In genomic region chr5:134046330-134046729, GRCh38 we compare ENCODE assay signal across 31 cellular contexts.
"Had no signal": no experiment of that assay in that cellular context is flagged by ENCODE, and none has a peak within 500 bp of the region (broad histone marks: within the 10 kb centered on the region; RNA-seq: fewer than 3 reads in every experiment).

No MANE protein-coding gene starts in this region.

- H3K4me3 ChIP-seq: adrenal gland, body of pancreas, PC-9, SJCRH30, SK-N-MC had no signal

- H3K27me3 ChIP-seq: adrenal gland, body of pancreas, SJCRH30 had no signal

- H3K9me3 ChIP-seq: adrenal gland, body of pancreas, SJCRH30 had no signal

- H3K4me2 ChIP-seq: PC-9 had no signal

- H3K27ac ChIP-seq: adrenal gland, PC-9, SJCRH30, SK-N-MC had no signal

- H3K4me3 Mint-ChIP-seq: activated CD4-positive, alpha-beta T cell treated with anti-CD3 and anti-CD28 coated beads for 36 hours; activated CD4-positive, alpha-beta T cell treated with anti-CD3 and anti-CD28 coated beads, Interleukin-2, amount 10 ng/mL, durations not matched to agents 7 days and 5 days; activated CD8-positive, alpha-beta T cell treated with anti-CD3 and anti-CD28 coated beads, Interleukin-2, amount 10 ng/mL, durations not matched to agents 7 days and 5 days; activated naive CD4-positive, alpha-beta T cell treated with anti-CD3 and anti-CD28 coated beads, Interleukin-2, amount 50 U/mL, for 24 hours; activated T-cell treated with anti-CD3 and anti-CD28 coated beads, Interleukin-2, amount 50 U/mL, for 24 hours; T-helper 2 cell treated with Interferon-gamma antibody and Interleukin-4, amounts not matched to agents 5 μg/mL and 100 μg/mL, for 36 hours; WTC11 had no signal

- DNase-seq: activated CD4-positive, alpha-beta T cell treated with anti-CD3 and anti-CD28 coated beads for 36 hours; activated CD4-positive, alpha-beta T cell treated with anti-CD3 and anti-CD28 coated beads, Interleukin-2, amount 10 ng/mL, durations not matched to agents 7 days and 5 days; activated CD4-positive, alpha-beta T cell treated with anti-CD3 and anti-CD28 coated beads, Interleukin-2, amount 50 U/mL, for 48 hours; activated CD8-positive, alpha-beta T cell treated with anti-CD3 and anti-CD28 coated beads, Interleukin-2, amount 10 ng/mL, durations not matched to agents 7 days and 5 days; activated gamma-delta T cell; activated naive CD4-positive, alpha-beta T cell treated with Interleukin-2 at 50 U/mL for 16 hours; activated T-cell treated with anti-CD3 and anti-CD28 coated beads, Interleukin-2, amount 50 U/mL, for 24 hours; adrenal gland; caudate nucleus; cerebellar nuclear complex; KG1; MM.1S; NCI-H1092 treated with DMSO at 0.1 percent for 48 hours; NCI-H187; NCI-H2029 treated with DMSO at 0.1 percent for 48 hours; NCI-H2107; NCI-H2171; NCI-H510A; NCI-H526; NCI-H748 treated with DMSO at 0.1 percent for 48 hours; NK-92 treated with Interleukin-12 subunit alpha and Interleukin-12 subunit beta, amount 100 ng/mL, for 24 hours; PC-9; SHP77; SJCRH30 had no signal

- ATAC-seq: activated CD4-positive, alpha-beta T cell treated with anti-CD3 and anti-CD28 coated beads for 36 hours; activated CD4-positive, CD25-positive, alpha-beta regulatory T cell treated with anti-CD3 and anti-CD28 coated beads, Interleukin-2, amount 50 U/mL, for 24 hours; activated CD8-positive, alpha-beta T cell treated with anti-CD3 and anti-CD28 coated beads, Interleukin-2, amount 10 ng/mL, durations not matched to agents 7 days and 5 days had no signal

- H3K9me3 Mint-ChIP-seq: activated CD4-positive, alpha-beta T cell treated with anti-CD3 and anti-CD28 coated beads, Interleukin-2, amount 10 ng/mL, durations not matched to agents 7 days and 5 days; activated naive CD4-positive, alpha-beta T cell treated with anti-CD3 and anti-CD28 coated beads, Interleukin-2, amount 50 U/mL, for 24 hours; activated T-cell treated with anti-CD3 and anti-CD28 coated beads, Interleukin-2, amount 50 U/mL, for 24 hours; activated T-helper 2 cell treated with anti-CD3 and anti-CD28 coated beads, Interferon-gamma antibody, Interleukin-2, Interleukin-4, amounts not matched to agents 10 μg/mL and 5 μg/mL and 100 μg/mL, durations not matched to agents 14 hours and 24 hours and 36 hours; T-helper 2 cell treated with Interferon-gamma antibody and Interleukin-4, amounts not matched to agents 5 μg/mL and 100 μg/mL, for 36 hours; WTC11 had no signal

- H3K27ac Mint-ChIP-seq: activated CD4-positive, alpha-beta T cell treated with anti-CD3 and anti-CD28 coated beads for 36 hours; activated CD4-positive, alpha-beta T cell treated with anti-CD3 and anti-CD28 coated beads, Interleukin-2, amount 10 ng/mL, durations not matched to agents 7 days and 5 days; activated CD8-positive, alpha-beta T cell treated with anti-CD3 and anti-CD28 coated beads, Interleukin-2, amount 10 ng/mL, durations not matched to agents 7 days and 5 days; activated naive CD4-positive, alpha-beta T cell treated with anti-CD3 and anti-CD28 coated beads, Interleukin-2, amount 50 U/mL, for 24 hours; activated T-cell treated with anti-CD3 and anti-CD28 coated beads, Interleukin-2, amount 50 U/mL, for 24 hours; activated T-helper 2 cell treated with anti-CD3 and anti-CD28 coated beads, Interferon-gamma antibody, Interleukin-2, Interleukin-4, amounts not matched to agents 10 μg/mL and 5 μg/mL and 100 μg/mL, durations not matched to agents 14 hours and 24 hours and 36 hours; T-helper 2 cell treated with Interferon-gamma antibody and Interleukin-4, amounts not matched to agents 5 μg/mL and 100 μg/mL, for 36 hours; WTC11 had no signal

- H3K27me3 Mint-ChIP-seq: activated CD4-positive, alpha-beta T cell treated with anti-CD3 and anti-CD28 coated beads for 36 hours; activated naive CD4-positive, alpha-beta T cell treated with anti-CD3 and anti-CD28 coated beads, Interleukin-2, amount 50 U/mL, for 24 hours; activated T-cell treated with anti-CD3 and anti-CD28 coated beads, Interleukin-2, amount 50 U/mL, for 24 hours had no signal

- H3K36me3 Mint-ChIP-seq: activated naive CD4-positive, alpha-beta T cell treated with anti-CD3 and anti-CD28 coated beads, Interleukin-2, amount 50 U/mL, for 24 hours; WTC11 had no signal

- H3K4me1 ChIP-seq: adrenal gland, SJCRH30 had no signal

- H3K36me3 ChIP-seq: adrenal gland, SJCRH30 had no signal
